ENCODE assay signal across 1 cellular context in the genomic region with DNA sequence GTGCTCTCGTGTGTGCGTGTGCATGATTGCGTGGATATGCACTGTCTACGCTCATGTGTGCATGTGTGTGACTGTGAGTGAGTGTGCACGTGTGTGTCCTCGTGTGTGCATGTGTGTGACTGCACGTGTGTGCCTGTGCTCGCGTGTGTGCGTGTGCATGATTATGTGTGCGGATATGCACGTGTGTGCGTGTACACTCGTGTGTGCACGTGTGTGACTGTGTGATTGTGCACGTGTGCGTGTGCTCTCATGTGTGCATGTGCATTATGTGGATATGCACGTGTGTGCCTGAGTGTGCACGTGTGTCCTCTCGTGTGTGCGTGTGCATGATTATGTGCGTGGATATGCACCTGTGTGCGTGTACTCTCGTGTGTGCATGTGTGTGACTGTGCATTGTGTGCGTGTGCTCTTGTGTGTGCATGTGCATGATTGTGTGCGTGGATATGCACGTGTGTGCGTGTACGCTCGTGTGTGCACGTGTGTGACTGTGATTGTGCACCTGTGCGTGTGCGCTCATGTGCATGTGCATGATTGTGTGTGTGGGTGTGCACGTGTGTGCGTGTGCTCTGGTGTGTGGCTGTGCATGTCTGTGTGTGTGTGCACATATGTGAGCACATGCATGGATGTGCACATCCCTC.
TF ChIP-seq lines count a peak whose summit lies in the region.

No MANE protein-coding gene starts in this region.

TF ChIP-seq in GM12878, 131 proteins besides CTCF, POLR2A, EP300 and RAD21:
- no peak for TF ChIP-seq MXI1 (IDR thresholded peaks at IDR 0.05; ENCODE audit: low read depth, low read length)
- TF ChIP-seq, protein P1, sequence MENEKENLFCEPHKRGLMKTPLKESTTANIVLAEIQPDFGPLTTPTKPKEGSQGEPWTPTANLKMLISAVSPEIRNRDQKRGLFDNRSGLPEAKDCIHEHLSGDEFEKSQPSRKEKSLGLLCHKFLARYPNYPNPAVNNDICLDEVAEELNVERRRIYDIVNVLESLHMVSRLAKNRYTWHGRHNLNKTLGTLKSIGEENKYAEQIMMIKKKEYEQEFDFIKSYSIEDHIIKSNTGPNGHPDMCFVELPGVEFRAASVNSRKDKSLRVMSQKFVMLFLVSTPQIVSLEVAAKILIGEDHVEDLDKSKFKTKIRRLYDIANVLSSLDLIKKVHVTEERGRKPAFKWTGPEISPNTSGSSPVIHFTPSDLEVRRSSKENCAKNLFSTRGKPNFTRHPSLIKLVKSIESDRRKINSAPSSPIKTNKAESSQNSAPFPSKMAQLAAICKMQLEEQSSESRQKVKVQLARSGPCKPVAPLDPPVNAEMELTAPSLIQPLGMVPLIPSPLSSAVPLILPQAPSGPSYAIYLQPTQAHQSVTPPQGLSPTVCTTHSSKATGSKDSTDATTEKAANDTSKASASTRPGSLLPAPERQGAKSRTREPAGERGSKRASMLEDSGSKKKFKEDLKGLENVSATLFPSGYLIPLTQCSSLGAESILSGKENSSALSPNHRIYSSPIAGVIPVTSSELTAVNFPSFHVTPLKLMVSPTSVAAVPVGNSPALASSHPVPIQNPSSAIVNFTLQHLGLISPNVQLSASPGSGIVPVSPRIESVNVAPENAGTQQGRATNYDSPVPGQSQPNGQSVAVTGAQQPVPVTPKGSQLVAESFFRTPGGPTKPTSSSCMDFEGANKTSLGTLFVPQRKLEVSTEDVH (IDR thresholded peaks at IDR 0.05; ENCODE audit: low read depth, partially characterized antibody), result no peak
- TF ChIP-seq SMC3 (IDR thresholded peaks at IDR 0.05; ENCODE audit: borderline replicate concordance, low read length), result no peak
- TF ChIP-seq EGR1 (IDR thresholded peaks at IDR 0.05; ENCODE audit: borderline replicate concordance in 1 of 2, low read depth in 2 of 2, low read length in 2 of 2), result no peak
- TF ChIP-seq, protein P2, sequence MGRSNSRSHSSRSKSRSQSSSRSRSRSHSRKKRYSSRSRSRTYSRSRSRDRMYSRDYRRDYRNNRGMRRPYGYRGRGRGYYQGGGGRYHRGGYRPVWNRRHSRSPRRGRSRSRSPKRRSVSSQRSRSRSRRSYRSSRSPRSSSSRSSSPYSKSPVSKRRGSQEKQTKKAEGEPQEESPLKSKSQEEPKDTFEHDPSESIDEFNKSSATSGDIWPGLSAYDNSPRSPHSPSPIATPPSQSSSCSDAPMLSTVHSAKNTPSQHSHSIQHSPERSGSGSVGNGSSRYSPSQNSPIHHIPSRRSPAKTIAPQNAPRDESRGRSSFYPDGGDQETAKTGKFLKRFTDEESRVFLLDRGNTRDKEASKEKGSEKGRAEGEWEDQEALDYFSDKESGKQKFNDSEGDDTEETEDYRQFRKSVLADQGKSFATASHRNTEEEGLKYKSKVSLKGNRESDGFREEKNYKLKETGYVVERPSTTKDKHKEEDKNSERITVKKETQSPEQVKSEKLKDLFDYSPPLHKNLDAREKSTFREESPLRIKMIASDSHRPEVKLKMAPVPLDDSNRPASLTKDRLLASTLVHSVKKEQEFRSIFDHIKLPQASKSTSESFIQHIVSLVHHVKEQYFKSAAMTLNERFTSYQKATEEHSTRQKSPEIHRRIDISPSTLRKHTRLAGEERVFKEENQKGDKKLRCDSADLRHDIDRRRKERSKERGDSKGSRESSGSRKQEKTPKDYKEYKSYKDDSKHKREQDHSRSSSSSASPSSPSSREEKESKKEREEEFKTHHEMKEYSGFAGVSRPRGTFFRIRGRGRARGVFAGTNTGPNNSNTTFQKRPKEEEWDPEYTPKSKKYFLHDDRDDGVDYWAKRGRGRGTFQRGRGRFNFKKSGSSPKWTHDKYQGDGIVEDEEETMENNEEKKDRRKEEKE (IDR thresholded peaks at IDR 0.05), result no peak
- TF ChIP-seq SREBF2 (IDR thresholded peaks at IDR 0.05; ENCODE audit: low read length), result no peak
- TF ChIP-seq, protein P3, sequence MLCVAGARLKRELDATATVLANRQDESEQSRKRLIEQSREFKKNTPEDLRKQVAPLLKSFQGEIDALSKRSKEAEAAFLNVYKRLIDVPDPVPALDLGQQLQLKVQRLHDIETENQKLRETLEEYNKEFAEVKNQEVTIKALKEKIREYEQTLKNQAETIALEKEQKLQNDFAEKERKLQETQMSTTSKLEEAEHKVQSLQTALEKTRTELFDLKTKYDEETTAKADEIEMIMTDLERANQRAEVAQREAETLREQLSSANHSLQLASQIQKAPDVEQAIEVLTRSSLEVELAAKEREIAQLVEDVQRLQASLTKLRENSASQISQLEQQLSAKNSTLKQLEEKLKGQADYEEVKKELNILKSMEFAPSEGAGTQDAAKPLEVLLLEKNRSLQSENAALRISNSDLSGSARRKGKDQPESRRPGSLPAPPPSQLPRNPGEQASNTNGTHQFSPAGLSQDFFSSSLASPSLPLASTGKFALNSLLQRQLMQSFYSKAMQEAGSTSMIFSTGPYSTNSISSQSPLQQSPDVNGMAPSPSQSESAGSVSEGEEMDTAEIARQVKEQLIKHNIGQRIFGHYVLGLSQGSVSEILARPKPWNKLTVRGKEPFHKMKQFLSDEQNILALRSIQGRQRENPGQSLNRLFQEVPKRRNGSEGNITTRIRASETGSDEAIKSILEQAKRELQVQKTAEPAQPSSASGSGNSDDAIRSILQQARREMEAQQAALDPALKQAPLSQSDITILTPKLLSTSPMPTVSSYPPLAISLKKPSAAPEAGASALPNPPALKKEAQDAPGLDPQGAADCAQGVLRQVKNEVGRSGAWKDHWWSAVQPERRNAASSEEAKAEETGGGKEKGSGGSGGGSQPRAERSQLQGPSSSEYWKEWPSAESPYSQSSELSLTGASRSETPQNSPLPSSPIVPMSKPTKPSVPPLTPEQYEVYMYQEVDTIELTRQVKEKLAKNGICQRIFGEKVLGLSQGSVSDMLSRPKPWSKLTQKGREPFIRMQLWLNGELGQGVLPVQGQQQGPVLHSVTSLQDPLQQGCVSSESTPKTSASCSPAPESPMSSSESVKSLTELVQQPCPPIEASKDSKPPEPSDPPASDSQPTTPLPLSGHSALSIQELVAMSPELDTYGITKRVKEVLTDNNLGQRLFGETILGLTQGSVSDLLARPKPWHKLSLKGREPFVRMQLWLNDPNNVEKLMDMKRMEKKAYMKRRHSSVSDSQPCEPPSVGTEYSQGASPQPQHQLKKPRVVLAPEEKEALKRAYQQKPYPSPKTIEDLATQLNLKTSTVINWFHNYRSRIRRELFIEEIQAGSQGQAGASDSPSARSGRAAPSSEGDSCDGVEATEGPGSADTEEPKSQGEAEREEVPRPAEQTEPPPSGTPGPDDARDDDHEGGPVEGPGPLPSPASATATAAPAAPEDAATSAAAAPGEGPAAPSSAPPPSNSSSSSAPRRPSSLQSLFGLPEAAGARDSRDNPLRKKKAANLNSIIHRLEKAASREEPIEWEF (IDR thresholded peaks at IDR 0.05; ENCODE audit: insufficient replicate concordance, low read depth, low read length), result no peak
- no peak for TF ChIP-seq MTA2 (IDR thresholded peaks at IDR 0.05; ENCODE audit: low read depth)
- TF ChIP-seq, protein P4, sequence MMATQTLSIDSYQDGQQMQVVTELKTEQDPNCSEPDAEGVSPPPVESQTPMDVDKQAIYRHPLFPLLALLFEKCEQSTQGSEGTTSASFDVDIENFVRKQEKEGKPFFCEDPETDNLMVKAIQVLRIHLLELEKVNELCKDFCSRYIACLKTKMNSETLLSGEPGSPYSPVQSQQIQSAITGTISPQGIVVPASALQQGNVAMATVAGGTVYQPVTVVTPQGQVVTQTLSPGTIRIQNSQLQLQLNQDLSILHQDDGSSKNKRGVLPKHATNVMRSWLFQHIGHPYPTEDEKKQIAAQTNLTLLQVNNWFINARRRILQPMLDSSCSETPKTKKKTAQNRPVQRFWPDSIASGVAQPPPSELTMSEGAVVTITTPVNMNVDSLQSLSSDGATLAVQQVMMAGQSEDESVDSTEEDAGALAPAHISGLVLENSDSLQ (IDR thresholded peaks at IDR 0.05), result no peak
- TF ChIP-seq, protein P5, sequence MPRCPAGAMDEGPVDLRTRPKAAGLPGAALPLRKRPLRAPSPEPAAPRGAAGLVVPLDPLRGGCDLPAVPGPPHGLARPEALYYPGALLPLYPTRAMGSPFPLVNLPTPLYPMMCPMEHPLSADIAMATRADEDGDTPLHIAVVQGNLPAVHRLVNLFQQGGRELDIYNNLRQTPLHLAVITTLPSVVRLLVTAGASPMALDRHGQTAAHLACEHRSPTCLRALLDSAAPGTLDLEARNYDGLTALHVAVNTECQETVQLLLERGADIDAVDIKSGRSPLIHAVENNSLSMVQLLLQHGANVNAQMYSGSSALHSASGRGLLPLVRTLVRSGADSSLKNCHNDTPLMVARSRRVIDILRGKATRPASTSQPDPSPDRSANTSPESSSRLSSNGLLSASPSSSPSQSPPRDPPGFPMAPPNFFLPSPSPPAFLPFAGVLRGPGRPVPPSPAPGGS (IDR thresholded peaks at IDR 0.05; ENCODE audit: borderline replicate concordance, insufficient read depth, low read depth, low read length, poor library complexity, severe bottlenecking), result peak; percentile 65
- TF ChIP-seq, protein P6, sequence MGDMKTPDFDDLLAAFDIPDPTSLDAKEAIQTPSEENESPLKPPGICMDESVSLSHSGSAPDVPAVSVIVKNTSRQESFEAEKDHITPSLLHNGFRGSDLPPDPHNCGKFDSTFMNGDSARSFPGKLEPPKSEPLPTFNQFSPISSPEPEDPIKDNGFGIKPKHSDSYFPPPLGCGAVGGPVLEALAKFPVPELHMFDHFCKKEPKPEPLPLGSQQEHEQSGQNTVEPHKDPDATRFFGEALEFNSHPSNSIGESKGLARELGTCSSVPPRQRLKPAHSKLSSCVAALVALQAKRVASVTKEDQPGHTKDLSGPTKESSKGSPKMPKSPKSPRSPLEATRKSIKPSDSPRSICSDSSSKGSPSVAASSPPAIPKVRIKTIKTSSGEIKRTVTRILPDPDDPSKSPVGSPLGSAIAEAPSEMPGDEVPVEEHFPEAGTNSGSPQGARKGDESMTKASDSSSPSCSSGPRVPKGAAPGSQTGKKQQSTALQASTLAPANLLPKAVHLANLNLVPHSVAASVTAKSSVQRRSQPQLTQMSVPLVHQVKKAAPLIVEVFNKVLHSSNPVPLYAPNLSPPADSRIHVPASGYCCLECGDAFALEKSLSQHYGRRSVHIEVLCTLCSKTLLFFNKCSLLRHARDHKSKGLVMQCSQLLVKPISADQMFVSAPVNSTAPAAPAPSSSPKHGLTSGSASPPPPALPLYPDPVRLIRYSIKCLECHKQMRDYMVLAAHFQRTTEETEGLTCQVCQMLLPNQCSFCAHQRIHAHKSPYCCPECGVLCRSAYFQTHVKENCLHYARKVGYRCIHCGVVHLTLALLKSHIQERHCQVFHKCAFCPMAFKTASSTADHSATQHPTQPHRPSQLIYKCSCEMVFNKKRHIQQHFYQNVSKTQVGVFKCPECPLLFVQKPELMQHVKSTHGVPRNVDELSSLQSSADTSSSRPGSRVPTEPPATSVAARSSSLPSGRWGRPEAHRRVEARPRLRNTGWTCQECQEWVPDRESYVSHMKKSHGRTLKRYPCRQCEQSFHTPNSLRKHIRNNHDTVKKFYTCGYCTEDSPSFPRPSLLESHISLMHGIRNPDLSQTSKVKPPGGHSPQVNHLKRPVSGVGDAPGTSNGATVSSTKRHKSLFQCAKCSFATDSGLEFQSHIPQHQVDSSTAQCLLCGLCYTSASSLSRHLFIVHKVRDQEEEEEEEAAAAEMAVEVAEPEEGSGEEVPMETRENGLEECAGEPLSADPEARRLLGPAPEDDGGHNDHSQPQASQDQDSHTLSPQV (IDR thresholded peaks at IDR 0.05), result no peak
- TF ChIP-seq ATF7 (IDR thresholded peaks at IDR 0.05; ENCODE audit: low read depth), result no peak
- TF ChIP-seq, protein P7, sequence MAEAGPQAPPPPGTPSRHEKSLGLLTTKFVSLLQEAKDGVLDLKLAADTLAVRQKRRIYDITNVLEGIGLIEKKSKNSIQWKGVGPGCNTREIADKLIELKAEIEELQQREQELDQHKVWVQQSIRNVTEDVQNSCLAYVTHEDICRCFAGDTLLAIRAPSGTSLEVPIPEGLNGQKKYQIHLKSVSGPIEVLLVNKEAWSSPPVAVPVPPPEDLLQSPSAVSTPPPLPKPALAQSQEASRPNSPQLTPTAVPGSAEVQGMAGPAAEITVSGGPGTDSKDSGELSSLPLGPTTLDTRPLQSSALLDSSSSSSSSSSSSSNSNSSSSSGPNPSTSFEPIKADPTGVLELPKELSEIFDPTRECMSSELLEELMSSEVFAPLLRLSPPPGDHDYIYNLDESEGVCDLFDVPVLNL (IDR thresholded peaks at IDR 0.05; ENCODE audit: low read depth, low read length), result no peak
- TF ChIP-seq NR2C2 (IDR thresholded peaks at IDR 0.05; ENCODE audit: borderline replicate concordance, control insufficient read depth, insufficient read length, low read depth), result peak; percentile 43
- TF ChIP-seq EED (IDR thresholded peaks at IDR 0.05; ENCODE audit: low read depth), result no peak
- TF ChIP-seq RB1 (IDR thresholded peaks at IDR 0.05; ENCODE audit: borderline replicate concordance), result no peak
